8 cellular contexts compared by ENCODE assay signal in the genomic region with DNA sequence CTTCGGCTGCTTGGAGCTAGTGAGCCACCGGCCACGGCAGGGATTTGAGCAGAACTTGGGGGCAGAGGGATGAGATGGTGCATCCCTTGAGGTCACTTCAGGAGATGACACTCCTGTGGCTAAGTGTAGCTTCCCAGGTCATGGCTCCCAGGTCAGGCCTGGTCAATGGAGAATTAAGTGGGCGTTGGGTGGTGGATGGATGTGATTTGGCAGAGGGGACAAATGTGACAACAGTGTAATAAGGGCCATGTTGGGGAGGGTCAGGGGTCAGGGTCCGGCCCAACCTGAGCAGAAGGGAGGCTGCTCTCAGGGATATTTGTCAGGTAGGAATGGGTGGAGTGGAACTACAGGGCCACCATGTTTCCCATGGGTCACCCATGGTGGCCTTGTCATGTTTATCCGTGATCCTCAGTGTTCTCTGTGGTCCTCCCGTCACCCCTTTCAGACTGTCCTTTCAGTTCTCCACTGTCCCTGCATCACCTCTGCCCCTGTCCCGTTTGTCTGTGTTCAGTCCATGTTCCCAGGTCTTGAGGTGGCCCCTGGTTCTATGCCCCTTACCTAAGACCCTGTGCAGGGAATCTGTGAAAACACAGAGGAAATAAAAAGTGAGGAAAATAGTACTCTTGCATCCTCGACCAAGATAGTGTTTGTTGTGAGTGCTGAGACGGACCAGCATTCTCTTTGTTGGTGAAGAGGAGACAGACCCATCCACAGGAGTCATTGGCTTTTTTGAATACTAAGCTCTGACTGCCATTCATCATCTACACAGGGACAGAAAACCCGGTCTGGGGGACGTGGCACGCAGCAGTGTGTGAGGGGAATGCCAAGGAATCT. TPM values are rescaled to one million over a fixed set of nuclear protein-coding genes. Genes with fewer than 3 reads are reported as not detected.
A peak's percentile ranks its signal among the peaks of the same experiment; 100 is the strongest.
DNase-seq lines count a peak whose midpoint lies in the region; ATAC-seq, FAIRE-seq and TF ChIP-seq lines count a peak whose summit lies in the region.

No MANE protein-coding gene starts in this region.

- peak overlapping the region; percentile 89 to 98 (median 94) for H3K4me3 Mint-ChIP-seq in naive thymus-derived CD4-positive, alpha-beta T cell

- DNase-seq in AG09309 (ENCODE audit: low read depth) = no peak
- DNase-seq in coronary artery (ENCODE audit: low spot score) = no peak
- no peak for DNase-seq in naive thymus-derived CD4-positive, alpha-beta T cell
- no peak for DNase-seq in hypothalamus (lab: John Stamatoyannopoulos, UW)
- no peak for DNase-seq in H54 (ENCODE audit: insufficient read length, low spot score)
- no peak for DNase-seq in NK-92 (lab: John Stamatoyannopoulos, UW; ENCODE audit: unreplicated experiment)

- CTCF ChIA-PET in naive thymus-derived CD4-positive, alpha-beta T cell (lab: Charles Lee) = no interaction called here

- peaks cover 23 to 32% (median 23%) of the 10 kb centered on the region in 5 donors for H3K27me3 Mint-ChIP-seq in naive thymus-derived CD4-positive, alpha-beta T cell

- H3K4me3 ChIP-seq in AG09309 (ENCODE audit: control insufficient read depth, low read depth, low read length) (peak overlapping the region; percentile 95), coronary artery (peak overlapping the region; percentile 96)
- H3K4me3 ChIP-seq in naive thymus-derived CD4-positive, alpha-beta T cell (ENCODE audit: low read length) = peak overlapping the region; percentile 77

- ATAC-seq in naive thymus-derived CD4-positive, alpha-beta T cell = no peak
- no peak for ATAC-seq in GM18867 (IDR thresholded peaks at IDR 0.05; ENCODE audit: unreplicated experiment)

- H3K27ac ChIP-seq in KOPT-K1 (ENCODE audit: low read depth, low read length, poor library complexity, severe bottlenecking) (peak overlapping the region; percentile 74), coronary artery (peak overlapping the region; percentile 87 to 91)
- H3K27ac ChIP-seq in naive thymus-derived CD4-positive, alpha-beta T cell (ENCODE audit: low read depth, low read length) = peak overlapping the region; percentile 98

- no peak for FAIRE-seq in H54 (lab: Jason Lieb, UNC)

- H3K36me3 Mint-ChIP-seq in naive thymus-derived CD4-positive, alpha-beta T cell = no peaks in the 10 kb centered on the region

- peaks cover 11 to 22% of the 10 kb centered on the region in 2 donors for H3K4me1 ChIP-seq in naive thymus-derived CD4-positive, alpha-beta T cell (ENCODE audit: control insufficient read depth in 2 of 2, insufficient read depth in 2 of 2, low read length in 2 of 2)

- POLR2A ChIA-PET in naive thymus-derived CD4-positive, alpha-beta T cell (lab: Charles Lee) = interaction anchor here (1.3 kb wide), 1 partner anchor 28 kb away, joined by 3 read pairs; a partner anchor contains a TSS

- TF ChIP-seq POLR2A in H54 (IDR thresholded peaks at IDR 0.05; ENCODE audit: low read depth, low read length) = no peak

- intact Hi-C loops in naive thymus-derived CD4-positive, alpha-beta T cell (cut with micrococcal nuclease) = no loop called here

- no peaks in the 10 kb centered on the region for H3K9me3 ChIP-seq in KOPT-K1 (ENCODE audit: insufficient read depth, low read length, poor library complexity, severe bottlenecking)
- H3K9me3 ChIP-seq in naive thymus-derived CD4-positive, alpha-beta T cell (ENCODE audit: control insufficient read depth in 2 of 3, low read length in 3 of 3) = no peaks in the 10 kb centered on the region

- TF ChIP-seq CTCF in AG09309 (IDR thresholded peaks at IDR 0.05; ENCODE audit: control insufficient read depth, insufficient read depth, low read depth, low read length, missing control alignments) = no peak
- no peak for TF ChIP-seq CTCF in coronary artery (IDR thresholded peaks at IDR 0.05)

- peaks cover 5 to 21% of the 10 kb centered on the region in 2 donors for H3K27me3 ChIP-seq in naive thymus-derived CD4-positive, alpha-beta T cell (ENCODE audit: control insufficient read depth in 2 of 2, insufficient read depth in 2 of 2, low read length in 2 of 2)

- peak overlapping the region; percentile 91 to 95 (median 92) for H3K27ac Mint-ChIP-seq in naive thymus-derived CD4-positive, alpha-beta T cell

- peaks cover 30% of the 10 kb centered on the region; the same call in 1 of the 2 replicates for H3K36me3 ChIP-seq in KOPT-K1 (ENCODE audit: insufficient read depth, low read length)
- H3K36me3 ChIP-seq in naive thymus-derived CD4-positive, alpha-beta T cell (ENCODE audit: control insufficient read depth in 2 of 3, insufficient read depth in 3 of 3, low read length in 3 of 3) = peaks cover 0 to 11% (median 0%) of the 10 kb centered on the region in 3 experiments

- peaks cover 29 to 46% (median 38%) of the 10 kb centered on the region in 7 donors for H3K4me1 Mint-ChIP-seq in naive thymus-derived CD4-positive, alpha-beta T cell

- peaks cover 0 to 4% (median 0%) of the 10 kb centered on the region in 11 donors for H3K9me3 Mint-ChIP-seq in naive thymus-derived CD4-positive, alpha-beta T cell

RNA-seq across cellular contexts. Expression of a gene that starts 6.1 kb away (rescaled TPM):
- total RNA-seq in naive thymus-derived CD4-positive, alpha-beta T cell = 10 to 100 TPM; 19.3 to 34.0 (median 30.7) TPM
- 10 to 100 TPM; 39.4 to 66.5 TPM for polyA plus RNA-seq in naive thymus-derived CD4-positive, alpha-beta T cell

RNA-seq across cellular contexts. Expression of a gene that starts 22.3 kb away (rescaled TPM):
- not detected for total RNA-seq in naive thymus-derived CD4-positive, alpha-beta T cell
- polyA plus RNA-seq in naive thymus-derived CD4-positive, alpha-beta T cell = not detected

RNA-seq across cellular contexts. Expression of a gene that starts 28.0 kb away (rescaled TPM):
- 10 to 100 TPM; 18.3 to 51.6 (median 20.6) TPM for total RNA-seq in naive thymus-derived CD4-positive, alpha-beta T cell
- polyA plus RNA-seq in naive thymus-derived CD4-positive, alpha-beta T cell = 10 to 100 TPM in 1 of 2 donors, 1 to 10 TPM in 1; 8.4 to 13.9 TPM

RNA-seq across cellular contexts. Expression of a gene that starts 41.3 kb away (rescaled TPM):
- under 1 TPM in 1 of 5 experiments, not detected in 4; 0.42 TPM for total RNA-seq in naive thymus-derived CD4-positive, alpha-beta T cell
- not detected for polyA plus RNA-seq in naive thymus-derived CD4-positive, alpha-beta T cell

RNA-seq across cellular contexts. Expression of a gene that starts 50.2 kb away (rescaled TPM):
- 10 to 100 TPM; 38.8 to 79.1 (median 50.4) TPM for total RNA-seq in naive thymus-derived CD4-positive, alpha-beta T cell
- polyA plus RNA-seq in naive thymus-derived CD4-positive, alpha-beta T cell = 10 to 100 TPM; 46.2 to 81.9 TPM
